1 cellular context compared by ENCODE assay signal in genomic region chr2:236960516-236960915, GRCh38.
TF ChIP-seq lines count a peak whose summit lies in the region.

No MANE protein-coding gene starts in this region.

TF ChIP-seq in GM23338, 12 proteins besides CTCF, POLR2A, EP300 and RAD21 (continued from another document):
- TF ChIP-seq ZNF462 (CRISPR knock-in tag; IDR thresholded peaks at IDR 0.05) (no peak), POLR2AphosphoS5 (IDR thresholded peaks at IDR 0.05; ENCODE audit: low read depth) (no peak), STAT1 (IDR thresholded peaks at IDR 0.05; ENCODE audit: unreplicated experiment) (no peak)
